In the genomic region with DNA sequence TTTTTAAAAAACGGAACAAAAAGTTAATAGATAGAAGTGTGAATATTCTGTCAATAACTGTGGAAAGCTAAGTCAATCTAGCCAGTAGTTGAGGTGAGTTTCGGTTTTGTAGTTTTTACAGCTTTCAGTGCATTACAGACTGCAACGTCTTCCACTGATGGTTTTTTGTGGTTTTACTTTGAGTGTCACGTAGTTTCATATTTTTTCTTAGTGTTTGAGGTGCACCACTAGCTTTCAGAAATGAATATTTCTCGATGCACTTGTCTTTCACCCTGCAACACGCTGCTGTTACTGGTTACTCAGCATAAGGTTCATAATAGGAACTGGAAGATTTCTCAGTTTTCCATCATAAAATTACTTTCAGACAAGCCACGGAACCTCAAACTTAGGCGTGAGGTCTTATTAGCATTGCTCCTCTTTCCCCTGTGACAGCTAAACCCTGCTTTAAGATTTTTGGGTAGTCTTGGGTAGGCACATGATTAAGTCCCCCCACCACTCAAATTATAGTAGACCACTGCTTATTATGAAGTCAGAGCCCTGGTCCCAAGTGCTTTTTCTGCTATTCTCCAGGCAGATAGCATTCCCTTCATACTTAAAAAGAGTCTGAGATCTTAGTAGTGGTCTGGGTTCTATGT, we compare ENCODE assay signal across 1 cellular context.
A peak's percentile ranks its signal among the peaks of the same experiment; 100 is the strongest.
TF ChIP-seq lines count a peak whose summit lies in the region.

No MANE protein-coding gene starts in this region.

TF ChIP-seq in GM12878, 131 proteins besides CTCF, POLR2A, EP300 and RAD21 (continued from another document and continues in another):
- TF ChIP-seq, protein P1, sequence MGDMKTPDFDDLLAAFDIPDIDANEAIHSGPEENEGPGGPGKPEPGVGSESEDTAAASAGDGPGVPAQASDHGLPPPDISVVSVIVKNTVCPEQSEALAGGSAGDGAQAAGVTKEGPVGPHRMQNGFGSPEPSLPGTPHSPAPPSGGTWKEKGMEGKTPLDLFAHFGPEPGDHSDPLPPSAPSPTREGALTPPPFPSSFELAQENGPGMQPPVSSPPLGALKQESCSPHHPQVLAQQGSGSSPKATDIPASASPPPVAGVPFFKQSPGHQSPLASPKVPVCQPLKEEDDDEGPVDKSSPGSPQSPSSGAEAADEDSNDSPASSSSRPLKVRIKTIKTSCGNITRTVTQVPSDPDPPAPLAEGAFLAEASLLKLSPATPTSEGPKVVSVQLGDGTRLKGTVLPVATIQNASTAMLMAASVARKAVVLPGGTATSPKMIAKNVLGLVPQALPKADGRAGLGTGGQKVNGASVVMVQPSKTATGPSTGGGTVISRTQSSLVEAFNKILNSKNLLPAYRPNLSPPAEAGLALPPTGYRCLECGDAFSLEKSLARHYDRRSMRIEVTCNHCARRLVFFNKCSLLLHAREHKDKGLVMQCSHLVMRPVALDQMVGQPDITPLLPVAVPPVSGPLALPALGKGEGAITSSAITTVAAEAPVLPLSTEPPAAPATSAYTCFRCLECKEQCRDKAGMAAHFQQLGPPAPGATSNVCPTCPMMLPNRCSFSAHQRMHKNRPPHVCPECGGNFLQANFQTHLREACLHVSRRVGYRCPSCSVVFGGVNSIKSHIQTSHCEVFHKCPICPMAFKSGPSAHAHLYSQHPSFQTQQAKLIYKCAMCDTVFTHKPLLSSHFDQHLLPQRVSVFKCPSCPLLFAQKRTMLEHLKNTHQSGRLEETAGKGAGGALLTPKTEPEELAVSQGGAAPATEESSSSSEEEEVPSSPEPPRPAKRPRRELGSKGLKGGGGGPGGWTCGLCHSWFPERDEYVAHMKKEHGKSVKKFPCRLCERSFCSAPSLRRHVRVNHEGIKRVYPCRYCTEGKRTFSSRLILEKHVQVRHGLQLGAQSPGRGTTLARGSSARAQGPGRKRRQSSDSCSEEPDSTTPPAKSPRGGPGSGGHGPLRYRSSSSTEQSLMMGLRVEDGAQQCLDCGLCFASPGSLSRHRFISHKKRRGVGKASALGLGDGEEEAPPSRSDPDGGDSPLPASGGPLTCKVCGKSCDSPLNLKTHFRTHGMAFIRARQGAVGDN (IDR thresholded peaks at IDR 0.05), result no peak
- TF ChIP-seq ATF7 (IDR thresholded peaks at IDR 0.05; ENCODE audit: low read depth) (peak; percentile 96), RB1 (IDR thresholded peaks at IDR 0.05; ENCODE audit: borderline replicate concordance) (no peak), CBX3 (IDR thresholded peaks at IDR 0.05; ENCODE audit: borderline replicate concordance, low read depth) (no peak), ESRRA (IDR thresholded peaks at IDR 0.05; ENCODE audit: low read length) (no peak), ZNF384 (IDR thresholded peaks at IDR 0.05; ENCODE audit: borderline replicate concordance, low read depth, low read length) (peak; percentile 52; the same call in 1 of the 2 replicates), ASH2L (IDR thresholded peaks at IDR 0.05; ENCODE audit: borderline replicate concordance, low read depth) (no peak), ETV6 (conservative IDR thresholded peaks at IDR 0.05 in 1 of 2, IDR thresholded peaks at IDR 0.05 in 1 of 2; ENCODE audit: borderline replicate concordance in 1 of 2, low read depth in 1 of 2) (peak in 1 of 2 experiments; percentile 78; a peak in 1 of 4 replicates), HDAC2 (IDR thresholded peaks at IDR 0.05) (no peak), CHD2 (IDR thresholded peaks at IDR 0.05; ENCODE audit: borderline replicate concordance, low read depth, low read length) (peak; percentile 74), SIN3A (IDR thresholded peaks at IDR 0.05; ENCODE audit: low read depth, low read length) (no peak), BRCA1 (IDR thresholded peaks at IDR 0.05; ENCODE audit: low read depth, low read length) (no peak), FOXK2 (IDR thresholded peaks at IDR 0.05) (no peak), ZNF274 (IDR thresholded peaks at IDR 0.05; ENCODE audit: insufficient read depth, insufficient read length) (no peak), JUND (IDR thresholded peaks at IDR 0.05; ENCODE audit: low read depth, low read length) (peak; percentile 70; the same call in 1 of the 2 replicates), TCF3 (IDR thresholded peaks at IDR 0.05; ENCODE audit: borderline replicate concordance, insufficient read depth, low read depth, low read length) (peak; percentile 69; the same call in 1 of the 2 replicates), NR2C2 (IDR thresholded peaks at IDR 0.05; ENCODE audit: borderline replicate concordance, control insufficient read depth, insufficient read length, low read depth) (no peak), MEF2B (IDR thresholded peaks at IDR 0.05; ENCODE audit: partially characterized antibody, poor library complexity, severe bottlenecking) (peak; percentile 96), MYB (IDR thresholded peaks at IDR 0.05; ENCODE audit: borderline replicate concordance, low read depth, low read length) (peak; percentile 70; the same call in 1 of the 2 replicates), SREBF1 (IDR thresholded peaks at IDR 0.05; ENCODE audit: low read length) (peak; percentile 81), PML (IDR thresholded peaks at IDR 0.05; ENCODE audit: low read length) (peak; percentile 91), CHD1 (IDR thresholded peaks at IDR 0.05; ENCODE audit: low read depth, low read length) (no peak), POU2F2 (IDR thresholded peaks at IDR 0.05; ENCODE audit: borderline replicate concordance, low read depth, low read length) (peak; percentile 81; the same call in 2 of the 3 replicates), ZBED1 (IDR thresholded peaks at IDR 0.05; ENCODE audit: borderline replicate concordance) (peak; percentile 96), RFX5 (IDR thresholded peaks at IDR 0.05; ENCODE audit: low read depth, low read length) (no peak), EED (IDR thresholded peaks at IDR 0.05; ENCODE audit: low read depth) (peak; percentile 91), EZH2 (IDR thresholded peaks at IDR 0.05; ENCODE audit: borderline replicate concordance, control insufficient read depth, low read depth, low read length) (no peak), JUNB (IDR thresholded peaks at IDR 0.05) (peak; percentile 96), SREBF2 (IDR thresholded peaks at IDR 0.05; ENCODE audit: low read length) (no peak), CREM (IDR thresholded peaks at IDR 0.05; ENCODE audit: low read depth) (peak; percentile 90), STAT3 (IDR thresholded peaks at IDR 0.05; ENCODE audit: low read depth, low read length) (peak; percentile 97), HDGF (IDR thresholded peaks at IDR 0.05) (no peak), RUNX3 (IDR thresholded peaks at IDR 0.05; ENCODE audit: low read length) (peak; percentile 100), IKZF2 (IDR thresholded peaks at IDR 0.05) (peak; percentile 98 to 99), GABPA (IDR thresholded peaks at IDR 0.05; ENCODE audit: low read depth) (peak; percentile 77), RBBP5 (conservative IDR thresholded peaks at IDR 0.05) (no peak), SRF (IDR thresholded peaks at IDR 0.05; ENCODE audit: low read depth in 2 of 2, low read length in 2 of 2) (no peak)
- TF ChIP-seq, protein P2, sequence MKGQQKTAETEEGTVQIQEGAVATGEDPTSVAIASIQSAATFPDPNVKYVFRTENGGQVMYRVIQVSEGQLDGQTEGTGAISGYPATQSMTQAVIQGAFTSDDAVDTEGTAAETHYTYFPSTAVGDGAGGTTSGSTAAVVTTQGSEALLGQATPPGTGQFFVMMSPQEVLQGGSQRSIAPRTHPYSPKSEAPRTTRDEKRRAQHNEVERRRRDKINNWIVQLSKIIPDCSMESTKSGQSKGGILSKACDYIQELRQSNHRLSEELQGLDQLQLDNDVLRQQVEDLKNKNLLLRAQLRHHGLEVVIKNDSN (IDR thresholded peaks at IDR 0.05; ENCODE audit: borderline replicate concordance, extremely low read length, insufficient read depth, low read depth, low read length), result no peak
- TF ChIP-seq, protein P3, sequence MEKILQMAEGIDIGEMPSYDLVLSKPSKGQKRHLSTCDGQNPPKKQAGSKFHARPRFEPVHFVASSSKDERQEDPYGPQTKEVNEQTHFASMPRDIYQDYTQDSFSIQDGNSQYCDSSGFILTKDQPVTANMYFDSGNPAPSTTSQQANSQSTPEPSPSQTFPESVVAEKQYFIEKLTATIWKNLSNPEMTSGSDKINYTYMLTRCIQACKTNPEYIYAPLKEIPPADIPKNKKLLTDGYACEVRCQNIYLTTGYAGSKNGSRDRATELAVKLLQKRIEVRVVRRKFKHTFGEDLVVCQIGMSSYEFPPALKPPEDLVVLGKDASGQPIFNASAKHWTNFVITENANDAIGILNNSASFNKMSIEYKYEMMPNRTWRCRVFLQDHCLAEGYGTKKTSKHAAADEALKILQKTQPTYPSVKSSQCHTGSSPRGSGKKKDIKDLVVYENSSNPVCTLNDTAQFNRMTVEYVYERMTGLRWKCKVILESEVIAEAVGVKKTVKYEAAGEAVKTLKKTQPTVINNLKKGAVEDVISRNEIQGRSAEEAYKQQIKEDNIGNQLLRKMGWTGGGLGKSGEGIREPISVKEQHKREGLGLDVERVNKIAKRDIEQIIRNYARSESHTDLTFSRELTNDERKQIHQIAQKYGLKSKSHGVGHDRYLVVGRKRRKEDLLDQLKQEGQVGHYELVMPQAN (conservative IDR thresholded peaks at IDR 0.05), result no peak
- TF ChIP-seq, protein P4, sequence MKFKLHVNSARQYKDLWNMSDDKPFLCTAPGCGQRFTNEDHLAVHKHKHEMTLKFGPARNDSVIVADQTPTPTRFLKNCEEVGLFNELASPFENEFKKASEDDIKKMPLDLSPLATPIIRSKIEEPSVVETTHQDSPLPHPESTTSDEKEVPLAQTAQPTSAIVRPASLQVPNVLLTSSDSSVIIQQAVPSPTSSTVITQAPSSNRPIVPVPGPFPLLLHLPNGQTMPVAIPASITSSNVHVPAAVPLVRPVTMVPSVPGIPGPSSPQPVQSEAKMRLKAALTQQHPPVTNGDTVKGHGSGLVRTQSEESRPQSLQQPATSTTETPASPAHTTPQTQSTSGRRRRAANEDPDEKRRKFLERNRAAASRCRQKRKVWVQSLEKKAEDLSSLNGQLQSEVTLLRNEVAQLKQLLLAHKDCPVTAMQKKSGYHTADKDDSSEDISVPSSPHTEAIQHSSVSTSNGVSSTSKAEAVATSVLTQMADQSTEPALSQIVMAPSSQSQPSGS (IDR thresholded peaks at IDR 0.05; ENCODE audit: low read length), result peak; percentile 98
- TF ChIP-seq, protein P5, sequence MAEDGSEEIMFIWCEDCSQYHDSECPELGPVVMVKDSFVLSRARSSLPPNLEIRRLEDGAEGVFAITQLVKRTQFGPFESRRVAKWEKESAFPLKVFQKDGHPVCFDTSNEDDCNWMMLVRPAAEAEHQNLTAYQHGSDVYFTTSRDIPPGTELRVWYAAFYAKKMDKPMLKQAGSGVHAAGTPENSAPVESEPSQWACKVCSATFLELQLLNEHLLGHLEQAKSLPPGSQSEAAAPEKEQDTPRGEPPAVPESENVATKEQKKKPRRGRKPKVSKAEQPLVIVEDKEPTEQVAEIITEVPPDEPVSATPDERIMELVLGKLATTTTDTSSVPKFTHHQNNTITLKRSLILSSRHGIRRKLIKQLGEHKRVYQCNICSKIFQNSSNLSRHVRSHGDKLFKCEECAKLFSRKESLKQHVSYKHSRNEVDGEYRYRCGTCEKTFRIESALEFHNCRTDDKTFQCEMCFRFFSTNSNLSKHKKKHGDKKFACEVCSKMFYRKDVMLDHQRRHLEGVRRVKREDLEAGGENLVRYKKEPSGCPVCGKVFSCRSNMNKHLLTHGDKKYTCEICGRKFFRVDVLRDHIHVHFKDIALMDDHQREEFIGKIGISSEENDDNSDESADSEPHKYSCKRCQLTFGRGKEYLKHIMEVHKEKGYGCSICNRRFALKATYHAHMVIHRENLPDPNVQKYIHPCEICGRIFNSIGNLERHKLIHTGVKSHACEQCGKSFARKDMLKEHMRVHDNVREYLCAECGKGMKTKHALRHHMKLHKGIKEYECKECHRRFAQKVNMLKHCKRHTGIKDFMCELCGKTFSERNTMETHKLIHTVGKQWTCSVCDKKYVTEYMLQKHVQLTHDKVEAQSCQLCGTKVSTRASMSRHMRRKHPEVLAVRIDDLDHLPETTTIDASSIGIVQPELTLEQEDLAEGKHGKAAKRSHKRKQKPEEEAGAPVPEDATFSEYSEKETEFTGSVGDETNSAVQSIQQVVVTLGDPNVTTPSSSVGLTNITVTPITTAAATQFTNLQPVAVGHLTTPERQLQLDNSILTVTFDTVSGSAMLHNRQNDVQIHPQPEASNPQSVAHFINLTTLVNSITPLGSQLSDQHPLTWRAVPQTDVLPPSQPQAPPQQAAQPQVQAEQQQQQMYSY (CRISPR knock-in tag; IDR thresholded peaks at IDR 0.05), result no peak
- TF ChIP-seq, protein P6, sequence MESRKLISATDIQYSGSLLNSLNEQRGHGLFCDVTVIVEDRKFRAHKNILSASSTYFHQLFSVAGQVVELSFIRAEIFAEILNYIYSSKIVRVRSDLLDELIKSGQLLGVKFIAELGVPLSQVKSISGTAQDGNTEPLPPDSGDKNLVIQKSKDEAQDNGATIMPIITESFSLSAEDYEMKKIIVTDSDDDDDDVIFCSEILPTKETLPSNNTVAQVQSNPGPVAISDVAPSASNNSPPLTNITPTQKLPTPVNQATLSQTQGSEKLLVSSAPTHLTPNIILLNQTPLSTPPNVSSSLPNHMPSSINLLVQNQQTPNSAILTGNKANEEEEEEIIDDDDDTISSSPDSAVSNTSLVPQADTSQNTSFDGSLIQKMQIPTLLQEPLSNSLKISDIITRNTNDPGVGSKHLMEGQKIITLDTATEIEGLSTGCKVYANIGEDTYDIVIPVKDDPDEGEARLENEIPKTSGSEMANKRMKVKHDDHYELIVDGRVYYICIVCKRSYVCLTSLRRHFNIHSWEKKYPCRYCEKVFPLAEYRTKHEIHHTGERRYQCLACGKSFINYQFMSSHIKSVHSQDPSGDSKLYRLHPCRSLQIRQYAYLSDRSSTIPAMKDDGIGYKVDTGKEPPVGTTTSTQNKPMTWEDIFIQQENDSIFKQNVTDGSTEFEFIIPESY (IDR thresholded peaks at IDR 0.05), result no peak; the same call in 1 of the 2 replicates
- TF ChIP-seq, protein P7, sequence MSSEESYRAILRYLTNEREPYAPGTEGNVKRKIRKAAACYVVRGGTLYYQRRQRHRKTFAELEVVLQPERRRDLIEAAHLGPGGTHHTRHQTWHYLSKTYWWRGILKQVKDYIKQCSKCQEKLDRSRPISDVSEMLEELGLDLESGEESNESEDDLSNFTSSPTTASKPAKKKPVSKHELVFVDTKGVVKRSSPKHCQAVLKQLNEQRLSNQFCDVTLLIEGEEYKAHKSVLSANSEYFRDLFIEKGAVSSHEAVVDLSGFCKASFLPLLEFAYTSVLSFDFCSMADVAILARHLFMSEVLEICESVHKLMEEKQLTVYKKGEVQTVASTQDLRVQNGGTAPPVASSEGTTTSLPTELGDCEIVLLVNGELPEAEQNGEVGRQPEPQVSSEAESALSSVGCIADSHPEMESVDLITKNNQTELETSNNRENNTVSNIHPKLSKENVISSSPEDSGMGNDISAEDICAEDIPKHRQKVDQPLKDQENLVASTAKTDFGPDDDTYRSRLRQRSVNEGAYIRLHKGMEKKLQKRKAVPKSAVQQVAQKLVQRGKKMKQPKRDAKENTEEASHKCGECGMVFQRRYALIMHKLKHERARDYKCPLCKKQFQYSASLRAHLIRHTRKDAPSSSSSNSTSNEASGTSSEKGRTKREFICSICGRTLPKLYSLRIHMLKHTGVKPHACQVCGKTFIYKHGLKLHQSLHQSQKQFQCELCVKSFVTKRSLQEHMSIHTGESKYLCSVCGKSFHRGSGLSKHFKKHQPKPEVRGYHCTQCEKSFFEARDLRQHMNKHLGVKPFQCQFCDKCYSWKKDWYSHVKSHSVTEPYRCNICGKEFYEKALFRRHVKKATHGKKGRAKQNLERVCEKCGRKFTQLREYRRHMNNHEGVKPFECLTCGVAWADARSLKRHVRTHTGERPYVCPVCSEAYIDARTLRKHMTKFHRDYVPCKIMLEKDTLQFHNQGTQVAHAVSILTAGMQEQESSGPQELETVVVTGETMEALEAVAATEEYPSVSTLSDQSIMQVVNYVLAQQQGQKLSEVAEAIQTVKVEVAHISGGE (CRISPR knock-in tag; IDR thresholded peaks at IDR 0.05), result no peak
